22 cellular contexts compared by ENCODE assay signal in genomic region chr9:87880683-87881082, GRCh38. TPM values are rescaled to one million over a fixed set of nuclear protein-coding genes. Genes with fewer than 3 reads are reported as not detected.
DNase-seq lines count a peak whose midpoint lies in the region; ATAC-seq and TF ChIP-seq lines count a peak whose summit lies in the region.
"Had no signal": no experiment of that assay in that cellular context is flagged by ENCODE, and none has a peak within 500 bp of the region (broad histone marks: within the 10 kb centered on the region; RNA-seq: fewer than 3 reads in every experiment).

No MANE protein-coding gene starts in this region.

- no peak overlapping the region for H3K23ac ChIP-seq in neuronal stem cell (ENCODE audit: low read depth, low read length, poor library complexity)

- no peaks in the 10 kb centered on the region for H3K36me3 ChIP-seq in endodermal cell (ENCODE audit: control insufficient read depth, insufficient read depth, low read length)
- no peaks in the 10 kb centered on the region for H3K36me3 ChIP-seq in neuronal stem cell (replicated peaks in 1 of 2; ENCODE audit: control insufficient read depth in 2 of 2, insufficient read depth in 2 of 2, low read length in 2 of 2)
- H3K36me3 ChIP-seq: BLaER1 had no signal

- H2BK120ac ChIP-seq in neuronal stem cell (ENCODE audit: low read depth, low read length): no peak overlapping the region

- H3K4me1 Mint-ChIP-seq in endodermal cell (peaks cover 2% of the 10 kb centered on the region), nephron progenitor cell (peaks cover 14% of the 10 kb centered on the region)
- H3K4me1 Mint-ChIP-seq: CD14-positive monocyte; CD4-positive, alpha-beta memory T cell; IgD-negative memory B cell had no signal

- WGBS in endodermal cell (ENCODE audit: insufficient coverage in 1 of 2, insufficient read length in 1 of 2), 2 experiments: 86% methylated on average over 6 of the region's 6 CpGs; no CpG with 5 or more reads in 1 of the 2 experiments
- WGBS in neuronal stem cell (ENCODE audit: extremely low coverage in 2 of 2, insufficient read length in 2 of 2, insufficient replicate concordance in 1 of 2), 2 donors: no CpG with 5 or more reads among the region's 6 CpGs

- H2AK5ac ChIP-seq in neuronal stem cell (ENCODE audit: low read depth, low read length): no peak overlapping the region

- intact Hi-C loops in left ventricle myocardium superior (cut with micrococcal nuclease) (no loop called here), Right ventricle myocardium superior (cut with DNase I) (no loop called here)

- H3K27ac Mint-ChIP-seq in endodermal cell (no peak overlapping the region), nephron progenitor cell (no peak overlapping the region)
- H3K27ac Mint-ChIP-seq: IgD-negative memory B cell had no signal

- peak overlapping the region; percentile 83 for H4K8ac ChIP-seq in neuronal stem cell (ENCODE audit: low read depth, low read length)

- no peak overlapping the region for H3K18ac ChIP-seq in neuronal stem cell (ENCODE audit: low read length)

- H4K91ac ChIP-seq in neuronal stem cell (ENCODE audit: low read depth, low read length, poor library complexity): no peak overlapping the region

- H3K4ac ChIP-seq in neuronal stem cell (ENCODE audit: low read length): no peak overlapping the region

- no peak overlapping the region for H3K27ac ChIP-seq in endodermal cell (ENCODE audit: low read depth, low read length)
- no peak overlapping the region for H3K27ac ChIP-seq in neuronal stem cell (replicated peaks; ENCODE audit: low read length)
- H3K27ac ChIP-seq: BLaER1 had no signal

- no peak overlapping the region for H2BK12ac ChIP-seq in neuronal stem cell (ENCODE audit: low read length)

- H3K27me3 ChIP-seq in endodermal cell (ENCODE audit: control insufficient read depth, insufficient read depth, low read length, poor library complexity, severe bottlenecking) (no peaks in the 10 kb centered on the region), neuronal stem cell (ENCODE audit: control insufficient read depth in 3 of 3, insufficient read depth in 3 of 3, low read depth in 1 of 3, low read length in 3 of 3) (no peaks in the 10 kb centered on the region)
- H3K27me3 ChIP-seq: BLaER1 had no signal

- H3K4me2 ChIP-seq in neuronal stem cell (ENCODE audit: insufficient read depth, low read length, poor library complexity, severe bottlenecking): no peak overlapping the region
- H3K4me2 ChIP-seq: BLaER1 had no signal

- H3K4me3 ChIP-seq in endodermal cell (ENCODE audit: low read length): no peak overlapping the region
- H3K4me3 ChIP-seq in neuronal stem cell (ENCODE audit: low read length in 2 of 2): no peak overlapping the region
- H3K4me3 ChIP-seq: BLaER1, GM12878 had no signal

- H3K9me3 Mint-ChIP-seq in endodermal cell (peaks cover 8% of the 10 kb centered on the region), nephron progenitor cell (peaks cover 11% of the 10 kb centered on the region)

- TF ChIP-seq CTCF in endodermal cell (conservative IDR thresholded peaks at IDR 0.05) (no peak), nephron progenitor cell (IDR thresholded peaks at IDR 0.05) (no peak)

- DNase-seq in left ventricle myocardium superior (peak; percentile 8), Right ventricle myocardium superior (no peak), endodermal cell (peak; percentile 38), neuronal stem cell (ENCODE audit: low spot score) (no peak), ureter (ENCODE audit: low spot score) (peak; percentile 18), DMS53 treated with DMSO at 0.1 percent for 48 hours (lab: John Stamatoyannopoulos, UW; ENCODE audit: unreplicated experiment) (no peak), nephron progenitor cell (no peak), foreskin melanocyte (no peak)
- DNase-seq: 8988T; Calu3; CD4-positive, alpha-beta memory T cell; DND-41; EL; HCEC 1CT; HFFc6 had no signal

- H2AFZ ChIP-seq in neuronal stem cell (ENCODE audit: low read length): no peak overlapping the region

- H3K4me3 Mint-ChIP-seq in endodermal cell: no peak overlapping the region
- no peak overlapping the region for H3K4me3 Mint-ChIP-seq in nephron progenitor cell
- H3K4me3 Mint-ChIP-seq: CD14-positive monocyte; CD4-positive, alpha-beta memory T cell; HFFc6; IgD-negative memory B cell had no signal

- no peak overlapping the region for H2BK15ac ChIP-seq in neuronal stem cell (ENCODE audit: low read length)

- no peak overlapping the region for H3K14ac ChIP-seq in neuronal stem cell (ENCODE audit: low read length)

- ATAC-seq in left ventricle myocardium superior (no peak), Right ventricle myocardium superior (ENCODE audit: poor library complexity) (no peak)
- ATAC-seq: GM12878 had no signal

- no peak overlapping the region for H2BK5ac ChIP-seq in neuronal stem cell (ENCODE audit: low read length)

- H3K27me3 Mint-ChIP-seq in endodermal cell (ENCODE audit: insufficient read depth): no peaks in the 10 kb centered on the region
- H3K27me3 Mint-ChIP-seq in nephron progenitor cell (ENCODE audit: low read depth, poor library complexity): peaks cover 19% of the 10 kb centered on the region

- no peaks in the 10 kb centered on the region for H3K36me3 Mint-ChIP-seq in endodermal cell (ENCODE audit: low read depth)
- no peaks in the 10 kb centered on the region for H3K36me3 Mint-ChIP-seq in nephron progenitor cell (ENCODE audit: low read depth)
- H3K36me3 Mint-ChIP-seq: CD14-positive monocyte; CD4-positive, alpha-beta memory T cell; IgD-negative memory B cell had no signal

- no peaks in the 10 kb centered on the region for H3K79me1 ChIP-seq in neuronal stem cell (ENCODE audit: low read depth, low read length)

- H3K9ac ChIP-seq in endodermal cell (ENCODE audit: extremely low read depth, low read length, poor library complexity, severe bottlenecking): no peak overlapping the region
- H3K9ac ChIP-seq in neuronal stem cell (ENCODE audit: low read depth, low read length, poor library complexity): no peak overlapping the region
- H3K9ac ChIP-seq: BLaER1 had no signal

- H3K9me3 ChIP-seq in endodermal cell (ENCODE audit: control insufficient read depth, low read length): no peaks in the 10 kb centered on the region
- H3K9me3 ChIP-seq in neuronal stem cell (replicated peaks in 1 of 2; ENCODE audit: control insufficient read depth in 2 of 2, insufficient read depth in 1 of 2, low read depth in 1 of 2, low read length in 2 of 2): no peaks in the 10 kb centered on the region
- H3K9me3 ChIP-seq: BLaER1 had no signal

- H3K4me1 ChIP-seq in endodermal cell (ENCODE audit: control insufficient read depth, insufficient read depth, low read length) (no peaks in the 10 kb centered on the region), neuronal stem cell (ENCODE audit: control insufficient read depth in 2 of 2, insufficient read depth in 1 of 2, low read depth in 1 of 2, low read length in 2 of 2) (peaks cover 0 to 5% of the 10 kb centered on the region in 2 donors)

RNA-seq across cellular contexts. Expression of gene SPATA31E1, which starts 2.0 kb away (rescaled TPM):
- total RNA-seq in left ventricle myocardium superior: not detected
- total RNA-seq in Right ventricle myocardium superior: not detected
- total RNA-seq in endodermal cell: not detected
- not detected for polyA plus RNA-seq in endodermal cell (2013, experiment 1 of 2)
- not detected for polyA plus RNA-seq in endodermal cell (2013, experiment 2 of 2)
- 0.01 TPM for polyA plus RNA-seq in neuronal stem cell (2013, experiment 1 of 2)
- 0.03 TPM for polyA plus RNA-seq in neuronal stem cell (2013, experiment 2 of 2)
- total RNA-seq in ureter: not detected
- total RNA-seq: A673; Calu3; CD4-positive, alpha-beta memory T cell; G401; GM12878; HFFc6 had no signal
- polyA plus RNA-seq: CD14-positive monocyte; CD4-positive, alpha-beta memory T cell; GM12878; IgD-negative memory B cell had no signal

RNA-seq across cellular contexts. Expression of gene SPATA31C1, which starts 37.1 kb away (rescaled TPM):
- not detected for total RNA-seq in left ventricle myocardium superior
- not detected for total RNA-seq in Right ventricle myocardium superior
- under 1 TPM in 1 of 2 donors, not detected in 1; 0.09 TPM for total RNA-seq in endodermal cell
- polyA plus RNA-seq in endodermal cell (2013, experiment 1 of 2): 0.50 TPM
- 0.58 TPM for polyA plus RNA-seq in endodermal cell (2013, experiment 2 of 2)
- polyA plus RNA-seq in neuronal stem cell (2013, experiment 1 of 2): 0.04 TPM
- polyA plus RNA-seq in neuronal stem cell (2013, experiment 2 of 2): 0.03 TPM
- total RNA-seq in ureter: not detected
- total RNA-seq: A673; Calu3; CD4-positive, alpha-beta memory T cell; G401; GM12878; HFFc6 had no signal
- polyA plus RNA-seq: AG04450; CD14-positive monocyte; CD4-positive, alpha-beta memory T cell; GM12878; IgD-negative memory B cell had no signal

Comparison
In these comparisons a context has a peak if more than half of its experiments do, and no peak if none do; other contexts are left out.
1. DNase-seq: peak in left ventricle myocardium superior (single experiment), endodermal cell (single experiment) and ureter (single experiment); none in Right ventricle myocardium superior (single experiment), neuronal stem cell (single experiment), DMS53 treated with DMSO at 0.1 percent for 48 hours (single experiment), nephron progenitor cell (single experiment) and foreskin melanocyte (single experiment).